1 cellular context compared by ENCODE assay signal in the genomic region with DNA sequence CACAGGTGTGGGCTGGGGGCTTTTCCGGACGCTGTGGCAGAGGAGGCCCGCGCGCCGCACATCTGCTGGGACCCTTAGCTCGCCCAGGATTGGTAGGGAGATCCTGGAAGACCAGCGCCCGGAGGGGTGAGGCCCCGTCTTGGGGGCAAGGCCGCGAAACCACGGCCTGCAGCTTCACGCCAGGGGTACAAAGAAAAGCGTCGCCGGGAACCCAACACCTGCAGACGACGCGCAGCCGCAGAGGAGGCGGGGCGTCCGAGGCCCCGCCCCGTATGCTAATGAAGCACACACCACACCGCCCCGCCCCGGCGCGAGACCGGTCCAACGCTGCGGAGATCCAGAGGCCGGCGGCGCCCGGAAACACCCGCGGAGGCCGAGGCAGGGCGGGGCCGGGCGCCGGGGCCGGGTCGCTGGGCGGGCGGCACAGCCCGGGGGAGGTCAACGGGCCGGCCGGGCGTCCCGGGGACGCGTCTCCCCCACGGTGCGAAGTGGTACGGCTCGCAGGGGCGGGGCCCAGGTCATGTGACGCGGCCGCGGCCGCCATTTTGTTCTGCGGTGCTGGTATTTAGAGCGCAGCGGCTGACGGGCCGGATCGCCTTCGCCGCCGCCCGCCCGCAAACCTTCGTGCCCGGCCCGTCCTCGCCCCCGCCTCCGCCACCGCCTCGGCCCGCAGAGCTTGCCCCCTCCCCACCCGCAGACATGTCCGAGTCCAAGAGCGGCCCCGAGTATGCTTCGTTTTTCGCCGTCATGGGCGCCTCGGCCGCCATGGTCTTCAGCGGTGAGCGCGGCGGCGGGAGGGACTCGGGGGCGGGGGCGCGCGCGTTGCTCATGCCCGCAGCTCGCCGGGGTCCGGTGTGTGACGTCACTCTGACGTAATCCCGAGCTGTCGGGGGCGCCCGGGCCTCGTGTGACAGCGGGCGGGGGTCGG.
A peak's percentile ranks its signal among the peaks of the same experiment; 100 is the strongest.
TF ChIP-seq lines count a peak whose summit lies in the region.

A gene (plus strand): TSS at position 548 of the 928 bp plus-strand sequence. CDS start 152 bp downstream, at position 700.

TF ChIP-seq in WTC11, 78 proteins besides CTCF, POLR2A, EP300 and RAD21 (continued from another document):
- TF ChIP-seq, protein P1, sequence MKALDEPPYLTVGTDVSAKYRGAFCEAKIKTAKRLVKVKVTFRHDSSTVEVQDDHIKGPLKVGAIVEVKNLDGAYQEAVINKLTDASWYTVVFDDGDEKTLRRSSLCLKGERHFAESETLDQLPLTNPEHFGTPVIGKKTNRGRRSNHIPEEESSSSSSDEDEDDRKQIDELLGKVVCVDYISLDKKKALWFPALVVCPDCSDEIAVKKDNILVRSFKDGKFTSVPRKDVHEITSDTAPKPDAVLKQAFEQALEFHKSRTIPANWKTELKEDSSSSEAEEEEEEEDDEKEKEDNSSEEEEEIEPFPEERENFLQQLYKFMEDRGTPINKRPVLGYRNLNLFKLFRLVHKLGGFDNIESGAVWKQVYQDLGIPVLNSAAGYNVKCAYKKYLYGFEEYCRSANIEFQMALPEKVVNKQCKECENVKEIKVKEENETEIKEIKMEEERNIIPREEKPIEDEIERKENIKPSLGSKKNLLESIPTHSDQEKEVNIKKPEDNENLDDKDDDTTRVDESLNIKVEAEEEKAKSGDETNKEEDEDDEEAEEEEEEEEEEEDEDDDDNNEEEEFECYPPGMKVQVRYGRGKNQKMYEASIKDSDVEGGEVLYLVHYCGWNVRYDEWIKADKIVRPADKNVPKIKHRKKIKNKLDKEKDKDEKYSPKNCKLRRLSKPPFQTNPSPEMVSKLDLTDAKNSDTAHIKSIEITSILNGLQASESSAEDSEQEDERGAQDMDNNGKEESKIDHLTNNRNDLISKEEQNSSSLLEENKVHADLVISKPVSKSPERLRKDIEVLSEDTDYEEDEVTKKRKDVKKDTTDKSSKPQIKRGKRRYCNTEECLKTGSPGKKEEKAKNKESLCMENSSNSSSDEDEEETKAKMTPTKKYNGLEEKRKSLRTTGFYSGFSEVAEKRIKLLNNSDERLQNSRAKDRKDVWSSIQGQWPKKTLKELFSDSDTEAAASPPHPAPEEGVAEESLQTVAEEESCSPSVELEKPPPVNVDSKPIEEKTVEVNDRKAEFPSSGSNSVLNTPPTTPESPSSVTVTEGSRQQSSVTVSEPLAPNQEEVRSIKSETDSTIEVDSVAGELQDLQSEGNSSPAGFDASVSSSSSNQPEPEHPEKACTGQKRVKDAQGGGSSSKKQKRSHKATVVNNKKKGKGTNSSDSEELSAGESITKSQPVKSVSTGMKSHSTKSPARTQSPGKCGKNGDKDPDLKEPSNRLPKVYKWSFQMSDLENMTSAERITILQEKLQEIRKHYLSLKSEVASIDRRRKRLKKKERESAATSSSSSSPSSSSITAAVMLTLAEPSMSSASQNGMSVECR (CRISPR knock-in tag; IDR thresholded peaks at IDR 0.05; ENCODE audit: borderline replicate concordance), result no peak; the same call in 1 of the 2 replicates
- TF ChIP-seq, protein P2, sequence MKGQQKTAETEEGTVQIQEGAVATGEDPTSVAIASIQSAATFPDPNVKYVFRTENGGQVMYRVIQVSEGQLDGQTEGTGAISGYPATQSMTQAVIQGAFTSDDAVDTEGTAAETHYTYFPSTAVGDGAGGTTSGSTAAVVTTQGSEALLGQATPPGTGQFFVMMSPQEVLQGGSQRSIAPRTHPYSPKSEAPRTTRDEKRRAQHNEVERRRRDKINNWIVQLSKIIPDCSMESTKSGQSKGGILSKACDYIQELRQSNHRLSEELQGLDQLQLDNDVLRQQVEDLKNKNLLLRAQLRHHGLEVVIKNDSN (CRISPR knock-in tag; IDR thresholded peaks at IDR 0.05), result peak; percentile 94
- no peak; the same call in 1 of the 2 replicates for TF ChIP-seq ZNF317 (CRISPR knock-in tag; IDR thresholded peaks at IDR 0.05; ENCODE audit: borderline replicate concordance, low read depth)
- TF ChIP-seq, protein P3, sequence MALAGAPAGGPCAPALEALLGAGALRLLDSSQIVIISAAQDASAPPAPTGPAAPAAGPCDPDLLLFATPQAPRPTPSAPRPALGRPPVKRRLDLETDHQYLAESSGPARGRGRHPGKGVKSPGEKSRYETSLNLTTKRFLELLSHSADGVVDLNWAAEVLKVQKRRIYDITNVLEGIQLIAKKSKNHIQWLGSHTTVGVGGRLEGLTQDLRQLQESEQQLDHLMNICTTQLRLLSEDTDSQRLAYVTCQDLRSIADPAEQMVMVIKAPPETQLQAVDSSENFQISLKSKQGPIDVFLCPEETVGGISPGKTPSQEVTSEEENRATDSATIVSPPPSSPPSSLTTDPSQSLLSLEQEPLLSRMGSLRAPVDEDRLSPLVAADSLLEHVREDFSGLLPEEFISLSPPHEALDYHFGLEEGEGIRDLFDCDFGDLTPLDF (CRISPR knock-in tag; IDR thresholded peaks at IDR 0.05), result no peak
- TF ChIP-seq ZNF416 (CRISPR knock-in tag; IDR thresholded peaks at IDR 0.05), result 0 out of 2 replicates have a peak, but pooled peaks have one; percentile 29
- TF ChIP-seq NFE2L1 (CRISPR knock-in tag; IDR thresholded peaks at IDR 0.05), result 0 out of 2 replicates have a peak, but pooled peaks have one; percentile 43
- TF ChIP-seq CREM (CRISPR knock-in tag; IDR thresholded peaks at IDR 0.05), result peak; percentile 59; the same call in 1 of the 2 replicates
- 0 out of 2 replicates have a peak, but pooled peaks have one; percentile 56 for TF ChIP-seq MYBL2 (CRISPR knock-in tag; IDR thresholded peaks at IDR 0.05)
- TF ChIP-seq, protein P4, sequence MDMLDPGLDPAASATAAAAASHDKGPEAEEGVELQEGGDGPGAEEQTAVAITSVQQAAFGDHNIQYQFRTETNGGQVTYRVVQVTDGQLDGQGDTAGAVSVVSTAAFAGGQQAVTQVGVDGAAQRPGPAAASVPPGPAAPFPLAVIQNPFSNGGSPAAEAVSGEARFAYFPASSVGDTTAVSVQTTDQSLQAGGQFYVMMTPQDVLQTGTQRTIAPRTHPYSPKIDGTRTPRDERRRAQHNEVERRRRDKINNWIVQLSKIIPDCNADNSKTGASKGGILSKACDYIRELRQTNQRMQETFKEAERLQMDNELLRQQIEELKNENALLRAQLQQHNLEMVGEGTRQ (CRISPR knock-in tag; IDR thresholded peaks at IDR 0.05), result peak; percentile 98
